ENCODE assay signal across 1 cellular context in the genomic region with DNA sequence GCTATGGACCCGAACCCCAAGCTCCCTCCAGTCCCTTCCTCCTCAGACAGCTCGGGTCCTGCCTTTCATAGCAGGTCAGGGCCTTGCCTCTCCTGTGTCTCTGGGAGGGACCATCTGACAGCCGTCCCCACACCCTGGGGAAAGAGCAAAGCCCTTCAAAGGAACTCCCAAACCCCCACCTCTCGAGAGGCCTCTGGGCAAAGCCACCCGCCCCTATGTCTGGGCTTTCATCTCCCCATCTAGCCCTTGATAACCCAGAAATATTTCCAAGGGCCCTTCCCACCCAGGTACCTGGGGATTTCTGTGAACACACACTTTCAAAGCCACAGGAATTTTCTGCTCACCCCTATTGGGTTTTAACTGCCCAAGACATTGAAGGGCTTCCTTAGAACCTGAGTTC.
TF ChIP-seq lines count a peak whose summit lies in the region.

No MANE protein-coding gene starts in this region.

TF ChIP-seq in GM12891, 5 proteins besides CTCF, POLR2A, EP300 and RAD21 (continued from another document):
- no peak for TF ChIP-seq POLR2AphosphoS5 (IDR thresholded peaks at IDR 0.05; ENCODE audit: low read depth, low read length)
